ENCODE assay signal across 14 cellular contexts in genomic region chr5:73381587-73382411, GRCh38.
DNase-seq lines count a peak whose midpoint lies in the region; ATAC-seq and TF ChIP-seq lines count a peak whose summit lies in the region.
"Had no signal": no experiment of that assay in that cellular context is flagged by ENCODE, and none has a peak within 500 bp of the region (broad histone marks: within the 10 kb centered on the region; RNA-seq: fewer than 3 reads in every experiment).

No MANE protein-coding gene starts in this region.

- H3K36me3 Mint-ChIP-seq in activated CD4-positive, alpha-beta T cell treated with anti-CD3 and anti-CD28 coated beads, Interleukin-2, amount 10 ng/mL, durations not matched to agents 24 days and 14 days (ENCODE audit: low read depth) = peaks cover 11% of the 10 kb centered on the region
- H3K36me3 Mint-ChIP-seq in activated naive CD8-positive, alpha-beta T cell treated with anti-CD3 and anti-CD28 coated beads, Interleukin-2, amount 50 U/mL, for 24 hours (ENCODE audit: low read depth) = peaks cover 15% of the 10 kb centered on the region
- peaks cover 14% of the 10 kb centered on the region for H3K36me3 Mint-ChIP-seq in stimulated activated memory B cell treated with anti-CD40 and anti-IgM and Interleukin-4, amounts not matched to agents 10 μg/mL and 1 μg/mL and 100 μg/mL, for 72 hours
- H3K36me3 Mint-ChIP-seq: type B pancreatic cell had no signal

- peaks cover 21% of the 10 kb centered on the region for H3K9me3 Mint-ChIP-seq in activated CD4-positive, alpha-beta T cell treated with anti-CD3 and anti-CD28 coated beads, Interleukin-2, amount 10 ng/mL, durations not matched to agents 24 days and 14 days
- peaks cover 20% of the 10 kb centered on the region for H3K9me3 Mint-ChIP-seq in activated naive CD8-positive, alpha-beta T cell treated with anti-CD3 and anti-CD28 coated beads, Interleukin-2, amount 50 U/mL, for 24 hours
- H3K9me3 Mint-ChIP-seq in stimulated activated memory B cell treated with anti-CD40 and anti-IgM and Interleukin-4, amounts not matched to agents 10 μg/mL and 1 μg/mL and 100 μg/mL, for 72 hours = peaks cover 12% of the 10 kb centered on the region

- H3K36me3 ChIP-seq in thyroid gland = no peaks in the 10 kb centered on the region

- no peak for ATAC-seq in activated naive CD8-positive, alpha-beta T cell treated with anti-CD3 and anti-CD28 coated beads, Interleukin-2, amount 50 U/mL, for 24 hours
- no peak for ATAC-seq in stimulated activated memory B cell treated with anti-CD40 and anti-IgM and Interleukin-4, amounts not matched to agents 10 μg/mL and 1 μg/mL and 100 μg/mL, for 72 hours

- TF ChIP-seq CTCF in thyroid gland (IDR thresholded peaks at IDR 0.05) = no peak

- peak overlapping the region in 1 of 3 donors; percentile 16 for H3K4me3 ChIP-seq in thyroid gland (replicated peaks in 1 of 3)

- H3K27ac Mint-ChIP-seq in activated CD4-positive, alpha-beta T cell treated with anti-CD3 and anti-CD28 coated beads, Interleukin-2, amount 10 ng/mL, durations not matched to agents 24 days and 14 days = no peak overlapping the region
- no peak overlapping the region for H3K27ac Mint-ChIP-seq in activated naive CD8-positive, alpha-beta T cell treated with anti-CD3 and anti-CD28 coated beads, Interleukin-2, amount 50 U/mL, for 24 hours
- no peak overlapping the region for H3K27ac Mint-ChIP-seq in stimulated activated memory B cell treated with anti-CD40 and anti-IgM and Interleukin-4, amounts not matched to agents 10 μg/mL and 1 μg/mL and 100 μg/mL, for 72 hours
- H3K27ac Mint-ChIP-seq: type B pancreatic cell had no signal

- peaks cover 7% of the 10 kb centered on the region for H3K4me1 Mint-ChIP-seq in activated CD4-positive, alpha-beta T cell treated with anti-CD3 and anti-CD28 coated beads, Interleukin-2, amount 10 ng/mL, durations not matched to agents 24 days and 14 days
- H3K4me1 Mint-ChIP-seq in activated naive CD8-positive, alpha-beta T cell treated with anti-CD3 and anti-CD28 coated beads, Interleukin-2, amount 50 U/mL, for 24 hours = peaks cover 18% of the 10 kb centered on the region
- H3K4me1 Mint-ChIP-seq in stimulated activated memory B cell treated with anti-CD40 and anti-IgM and Interleukin-4, amounts not matched to agents 10 μg/mL and 1 μg/mL and 100 μg/mL, for 72 hours = peaks cover 9% of the 10 kb centered on the region

- no peak for TF ChIP-seq POLR2A in thyroid gland (IDR thresholded peaks at IDR 0.05)

- no peaks in the 10 kb centered on the region for H3K9me3 ChIP-seq in thyroid gland

- peaks cover 29% of the 10 kb centered on the region for H3K27me3 ChIP-seq in thyroid gland

- DNase-seq in activated CD4-positive, alpha-beta T cell treated with anti-CD3 and anti-CD28 coated beads, Interleukin-2, amount 10 ng/mL, durations not matched to agents 24 days and 14 days = peak; percentile 58
- DNase-seq in activated CD4-positive, alpha-beta T cell treated with anti-CD3 and anti-CD28 coated beads for 1 hour = no peak
- DNase-seq in activated naive CD8-positive, alpha-beta T cell treated with anti-CD3 and anti-CD28 coated beads, Interleukin-2, amount 50 U/mL, for 24 hours = peak; percentile 14
- peak; percentile 31 for DNase-seq in left kidney (ENCODE audit: low read depth, low spot score)
- no peak for DNase-seq in NCI-H2029 (lab: John Stamatoyannopoulos, UW)
- DNase-seq in DMS153 (lab: John Stamatoyannopoulos, UW) = no peak
- DNase-seq in thyroid gland = no peak
- DNase-seq: hippocampal formation; naive B cell; NCI-H2107; stimulated activated CD4-positive, alpha-beta T cell treated with anti-CD3 and anti-CD28 coated beads, Interleukin-2, amount 100 ng/mL, for 24 hours; T-helper 9 cell had no signal

- peaks cover 7 to 13% of the 10 kb centered on the region in 2 donors for H3K4me1 ChIP-seq in thyroid gland

- H3K27me3 Mint-ChIP-seq in activated CD4-positive, alpha-beta T cell treated with anti-CD3 and anti-CD28 coated beads, Interleukin-2, amount 10 ng/mL, durations not matched to agents 24 days and 14 days = peaks cover 68% of the 10 kb centered on the region
- H3K27me3 Mint-ChIP-seq in activated naive CD8-positive, alpha-beta T cell treated with anti-CD3 and anti-CD28 coated beads, Interleukin-2, amount 50 U/mL, for 24 hours = peaks cover 75% of the 10 kb centered on the region
- H3K27me3 Mint-ChIP-seq in stimulated activated memory B cell treated with anti-CD40 and anti-IgM and Interleukin-4, amounts not matched to agents 10 μg/mL and 1 μg/mL and 100 μg/mL, for 72 hours = peaks cover 67% of the 10 kb centered on the region

- H3K27ac ChIP-seq in thyroid gland = no peak overlapping the region

- no peak overlapping the region for H3K4me3 Mint-ChIP-seq in activated CD4-positive, alpha-beta T cell treated with anti-CD3 and anti-CD28 coated beads, Interleukin-2, amount 10 ng/mL, durations not matched to agents 24 days and 14 days
- H3K4me3 Mint-ChIP-seq in activated naive CD8-positive, alpha-beta T cell treated with anti-CD3 and anti-CD28 coated beads, Interleukin-2, amount 50 U/mL, for 24 hours = no peak overlapping the region
- H3K4me3 Mint-ChIP-seq in stimulated activated memory B cell treated with anti-CD40 and anti-IgM and Interleukin-4, amounts not matched to agents 10 μg/mL and 1 μg/mL and 100 μg/mL, for 72 hours = peak overlapping the region; percentile 50
- H3K4me3 Mint-ChIP-seq: type B pancreatic cell had no signal

- WGBS in thyroid gland, 2 donors = 8% methylated on average over 10 of the region's 90 CpGs; no CpG with 5 or more reads in 1 of the 2 donors

- intact Hi-C loops in activated CD4-positive, alpha-beta T cell treated with anti-CD3 and anti-CD28 coated beads, Interleukin-2, amount 10 ng/mL, durations not matched to agents 24 days and 14 days (cut with micrococcal nuclease) = loop anchor here (2.0 to 5.0 kb wide), 5 partner anchors 36 to 149 kb away; no protein-coding TSS in a partner anchor
- intact Hi-C loops in thyroid gland (cut with DNase I) = no loop called here

Comparison
In these comparisons a context has a peak if more than half of its experiments do, and no peak if none do; other contexts are left out.
1. DNase-seq: peak in activated CD4-positive, alpha-beta T cell treated with anti-CD3 and anti-CD28 coated beads, Interleukin-2, amount 10 ng/mL, durations not matched to agents 24 days and 14 days (single experiment), activated naive CD8-positive, alpha-beta T cell treated with anti-CD3 and anti-CD28 coated beads, Interleukin-2, amount 50 U/mL, for 24 hours (single experiment) and left kidney (single experiment); none in activated CD4-positive, alpha-beta T cell treated with anti-CD3 and anti-CD28 coated beads for 1 hour (single experiment), NCI-H2029 (single experiment), DMS153 (single experiment) and thyroid gland (0 of 2).